ENCODE assay signal across 1 cellular context in genomic region chr2:102267774-102268173, GRCh38.
TF ChIP-seq lines count a peak whose summit lies in the region.

No MANE protein-coding gene starts in this region.

TF ChIP-seq in IMR-90, 13 proteins besides CTCF, POLR2A, EP300 and RAD21:
- TF ChIP-seq FOS (IDR thresholded peaks at IDR 0.05; ENCODE audit: low read depth, low read length) (no peak), RFX5 (IDR thresholded peaks at IDR 0.05; ENCODE audit: low read depth, low read length) (no peak), RCOR1 (IDR thresholded peaks at IDR 0.05; ENCODE audit: insufficient replicate concordance, low read length) (no peak), USF2 (IDR thresholded peaks at IDR 0.05; ENCODE audit: low read depth, low read length) (no peak), MXI1 (IDR thresholded peaks at IDR 0.05; ENCODE audit: borderline replicate concordance, low read depth, low read length) (no peak), MAFK (IDR thresholded peaks at IDR 0.05; ENCODE audit: low read depth, low read length) (no peak), CHD1 (IDR thresholded peaks at IDR 0.05; ENCODE audit: low read depth, low read length) (no peak), MAZ (IDR thresholded peaks at IDR 0.05; ENCODE audit: borderline replicate concordance, low read depth, low read length) (no peak), BHLHE40 (IDR thresholded peaks at IDR 0.05; ENCODE audit: low read depth, low read length) (no peak), SMC3 (IDR thresholded peaks at IDR 0.05; ENCODE audit: low read depth, low read length) (no peak), CEBPB (IDR thresholded peaks at IDR 0.05; ENCODE audit: low read depth, low read length) (no peak), NFE2L2 (IDR thresholded peaks at IDR 0.05; ENCODE audit: low read depth, low read length) (no peak)
- TF ChIP-seq, protein P1, sequence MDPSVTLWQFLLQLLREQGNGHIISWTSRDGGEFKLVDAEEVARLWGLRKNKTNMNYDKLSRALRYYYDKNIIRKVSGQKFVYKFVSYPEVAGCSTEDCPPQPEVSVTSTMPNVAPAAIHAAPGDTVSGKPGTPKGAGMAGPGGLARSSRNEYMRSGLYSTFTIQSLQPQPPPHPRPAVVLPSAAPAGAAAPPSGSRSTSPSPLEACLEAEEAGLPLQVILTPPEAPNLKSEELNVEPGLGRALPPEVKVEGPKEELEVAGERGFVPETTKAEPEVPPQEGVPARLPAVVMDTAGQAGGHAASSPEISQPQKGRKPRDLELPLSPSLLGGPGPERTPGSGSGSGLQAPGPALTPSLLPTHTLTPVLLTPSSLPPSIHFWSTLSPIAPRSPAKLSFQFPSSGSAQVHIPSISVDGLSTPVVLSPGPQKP (IDR thresholded peaks at IDR 0.05; ENCODE audit: borderline replicate concordance, low read depth, low read length), result no peak
